8 cellular contexts compared by ENCODE assay signal in genomic region chr14:91009501-91010152, GRCh38. TPM values are rescaled to one million over a fixed set of nuclear protein-coding genes. Genes with fewer than 3 reads are reported as not detected.
DNase-seq lines count a peak whose midpoint lies in the region; ATAC-seq and TF ChIP-seq lines count a peak whose summit lies in the region.

No MANE protein-coding gene starts in this region.

- H3K9me3 ChIP-seq in Karpas-422 (ENCODE audit: low read length), result no peaks in the 10 kb centered on the region
- H3K9me3 ChIP-seq in Caco-2, result no peaks in the 10 kb centered on the region

- H3K27me3 Mint-ChIP-seq in Caco-2 (ENCODE audit: insufficient read depth, unreplicated experiment), result no peaks in the 10 kb centered on the region

- TF ChIP-seq CTCF in Caco-2 (IDR thresholded peaks at IDR 0.05; ENCODE audit: insufficient read depth in 1 of 2, low read depth in 1 of 2, low read length in 1 of 2, severe bottlenecking in 1 of 2, unreplicated experiment in 1 of 2), result no peak

- peaks cover 74% of the 10 kb centered on the region for H4K20me1 ChIP-seq in Karpas-422 (ENCODE audit: insufficient read depth, low read depth, low read length)

- H3K27me3 ChIP-seq in Karpas-422 (ENCODE audit: low read length) (no peaks in the 10 kb centered on the region), Caco-2 (replicated peaks; ENCODE audit: control insufficient read depth, insufficient read depth, low read length) (no peaks in the 10 kb centered on the region)

- H3K9ac ChIP-seq in Karpas-422 (ENCODE audit: low read length), result no peak overlapping the region

- BruUV-seq in Caco-2 (replicated peaks; lab: Mats Ljungman, UMichigan), result no TSS peak

- peak overlapping the region; percentile 54 for H3K27ac ChIP-seq in Karpas-422 (ENCODE audit: low read length)

- POLR2A ChIA-PET in Caco-2 (lab: Charles Lee), result no interaction called here

- ATAC-seq in GM18498 (IDR thresholded peaks at IDR 0.05; ENCODE audit: unreplicated experiment) (peak; percentile 91), GM21576 (IDR thresholded peaks at IDR 0.05; ENCODE audit: unreplicated experiment) (peak; percentile 92)

- peak; percentile 94 for DNase-seq in Karpas-422
- DNase-seq in germinal center (ENCODE audit: low spot score), result peak; percentile 77
- DNase-seq in Caco-2, result no peak
- DNase-seq in activated CD8-positive, alpha-beta memory T cell treated with anti-CD3 and anti-CD28 coated beads, Interleukin-2, amount 50 U/mL, for 4 hours, result no peak
- DNase-seq in COLO668 (lab: John Stamatoyannopoulos, UW; ENCODE audit: unreplicated experiment), result no peak
- no peak for DNase-seq in NK-92 treated with Interleukin-12 subunit alpha and Interleukin-12 subunit beta, amount 100 ng/mL, for 24 hours (lab: John Stamatoyannopoulos, UW)

- CTCF ChIA-PET in Caco-2 (lab: Charles Lee), result no interaction called here

- H3K27ac Mint-ChIP-seq in Caco-2 (ENCODE audit: unreplicated experiment), result no peak overlapping the region

- H3K36me3 Mint-ChIP-seq in Caco-2 (ENCODE audit: insufficient read depth, unreplicated experiment), result no peaks in the 10 kb centered on the region

- H3K9me2 ChIP-seq in Karpas-422 (replicated peaks; ENCODE audit: insufficient read depth, low read length), result no peaks in the 10 kb centered on the region

- peak overlapping the region; percentile 57 for H3K4me2 ChIP-seq in Karpas-422 (ENCODE audit: low read depth, low read length, poor library complexity, severe bottlenecking)

- H3K9me3 Mint-ChIP-seq in Caco-2 (ENCODE audit: unreplicated experiment), result no peaks in the 10 kb centered on the region

- H3K36me3 ChIP-seq in Karpas-422 (ENCODE audit: insufficient read depth, low read length) (no peaks in the 10 kb centered on the region), Caco-2 (ENCODE audit: control insufficient read depth, insufficient read depth, low read length) (no peaks in the 10 kb centered on the region)

- H3K4me1 ChIP-seq in Karpas-422 (ENCODE audit: low read length) (peaks cover 24% of the 10 kb centered on the region), Caco-2 (no peaks in the 10 kb centered on the region)

- H3K79me2 ChIP-seq in Karpas-422 (ENCODE audit: low read length), result no peaks in the 10 kb centered on the region

- H3K4me1 Mint-ChIP-seq in Caco-2 (ENCODE audit: low read depth, unreplicated experiment), result no peaks in the 10 kb centered on the region

- intact Hi-C loops in Caco-2 (cut with micrococcal nuclease; ENCODE audit: unreplicated experiment), result no loop called here

- H2AFZ ChIP-seq in Karpas-422 (ENCODE audit: low read length), result no peak overlapping the region

- H3K4me3 ChIP-seq in Karpas-422 (ENCODE audit: low read length), result no peak overlapping the region
- no peak overlapping the region for H3K4me3 ChIP-seq in Caco-2 (ENCODE audit: low read depth, low read length)

- H3K4me3 Mint-ChIP-seq in Caco-2 (ENCODE audit: unreplicated experiment), result no peak overlapping the region

RNA-seq across cellular contexts. Expression of gene RPS6KA5, which starts 50.8 kb away (rescaled TPM):
- 5.5 and 7.8 TPM in 2 replicates for total RNA-seq in Karpas-422 (2014; rRNA removed; shearing (Covaris generic); ENCODE audit: low replicate concordance)
- total RNA-seq in Caco-2 (2022), result 5.7 and 6.0 TPM in 2 replicates

Comparison
In these comparisons a context has a peak if more than half of its experiments do, and no peak if none do; other contexts are left out.
1. DNase-seq: peak in Karpas-422 (single experiment) and germinal center (single experiment); none in Caco-2 (0 of 2), activated CD8-positive, alpha-beta memory T cell treated with anti-CD3 and anti-CD28 coated beads, Interleukin-2, amount 50 U/mL, for 4 hours (single experiment), COLO668 (single experiment) and NK-92 treated with Interleukin-12 subunit alpha and Interleukin-12 subunit beta, amount 100 ng/mL, for 24 hours (single experiment).